In genomic region chr21:45250914-45251634, GRCh38 we compare ENCODE assay signal across 22 cellular contexts.
"Had no signal": no experiment of that assay in that cellular context is flagged by ENCODE, and none has a peak within 500 bp of the region (broad histone marks: within the 10 kb centered on the region; RNA-seq: fewer than 3 reads in every experiment).

No MANE protein-coding gene starts in this region.

- ATAC-seq: left ventricle myocardium superior; lower lobe of right lung; naive thymus-derived CD8-positive, alpha-beta T cell; sciatic nerve; stimulated activated effector memory CD8-positive, alpha-beta T cell treated with anti-CD3 and anti-CD28 coated beads, Interleukin-12 subunit alpha, Interleukin-12 subunit beta, amount 100 ng/mL, for 72 hours had no signal

- H2AFZ ChIP-seq: parathyroid adenoma had no signal

- H3K9me3 ChIP-seq: esophagus squamous epithelium, lower lobe of right lung, neutrophil, stomach, thyroid gland, vagina had no signal

- H3K27ac ChIP-seq: coronary artery, esophagus squamous epithelium, lower lobe of right lung, neutrophil, parathyroid adenoma, stomach, thyroid gland, vagina had no signal

- H3K9ac ChIP-seq: parathyroid adenoma had no signal

- H3K4me1 ChIP-seq: lower lobe of right lung, parathyroid adenoma, thyroid gland, vagina had no signal

- DNase-seq: dermis blood vessel endothelial cell; effector memory CD4-positive, alpha-beta T cell; esophagus squamous epithelium; hypothalamus; immature natural killer cell; islet precursor cell; left ventricle myocardium superior; lower lobe of right lung; naive thymus-derived CD8-positive, alpha-beta T cell; stimulated activated CD4-positive, alpha-beta T cell treated with anti-CD3 and anti-CD28 coated beads, Interleukin-2, amount 100 ng/mL, for 24 hours; stimulated activated CD4-positive, alpha-beta T cell treated with anti-CD3 and anti-CD28 coated beads, Interleukin-4, amount 100 ng/mL, for 24 hours; stimulated activated naive CD4-positive, alpha-beta T cell treated with Interleukin-2 at 50 U/mL for 16 hours; stomach; thyroid gland; trophoblast cell had no signal

- H3K36me3 ChIP-seq: esophagus squamous epithelium, lower lobe of right lung, neutrophil, stomach, thyroid gland, vagina had no signal

- H3K27me3 ChIP-seq: thyroid gland, vagina had no signal

- H3K4me3 ChIP-seq: coronary artery, esophagus squamous epithelium, lower lobe of right lung, smooth muscle cell, stomach, thyroid gland, vagina had no signal

- H3K4me2 ChIP-seq: smooth muscle cell had no signal
